ENCODE assay signal across 1 cellular context in genomic region chr7:24972991-24973390, GRCh38.
TF ChIP-seq lines count a peak whose summit lies in the region.

No MANE protein-coding gene starts in this region.

TF ChIP-seq in A549, 52 proteins besides CTCF, POLR2A, EP300 and RAD21 (continued from another document):
- TF ChIP-seq, protein P1, sequence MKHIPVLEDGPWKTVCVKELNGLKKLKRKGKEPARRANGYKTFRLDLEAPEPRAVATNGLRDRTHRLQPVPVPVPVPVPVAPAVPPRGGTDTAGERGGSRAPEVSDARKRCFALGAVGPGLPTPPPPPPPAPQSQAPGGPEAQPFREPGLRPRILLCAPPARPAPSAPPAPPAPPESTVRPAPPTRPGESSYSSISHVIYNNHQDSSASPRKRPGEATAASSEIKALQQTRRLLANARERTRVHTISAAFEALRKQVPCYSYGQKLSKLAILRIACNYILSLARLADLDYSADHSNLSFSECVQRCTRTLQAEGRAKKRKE (CRISPR knock-in tag; IDR thresholded peaks at IDR 0.05; ENCODE audit: low read depth), result no peak
- TF ChIP-seq RFX5 (IDR thresholded peaks at IDR 0.05) (no peak), JUN (IDR thresholded peaks at IDR 0.05) (no peak), NPAS2 (CRISPR knock-in tag; IDR thresholded peaks at IDR 0.05; ENCODE audit: borderline replicate concordance) (no peak), MAZ (IDR thresholded peaks at IDR 0.05; ENCODE audit: borderline replicate concordance, low read depth, low read length) (no peak), E2F6 (IDR thresholded peaks at IDR 0.05; ENCODE audit: borderline replicate concordance, low read depth) (no peak), RCOR1 (IDR thresholded peaks at IDR 0.05; ENCODE audit: low read depth, low read length) (no peak), PBX3 (IDR thresholded peaks at IDR 0.05) (no peak), CBX8 (IDR thresholded peaks at IDR 0.05) (no peak), CBX2 (IDR thresholded peaks at IDR 0.05; ENCODE audit: borderline replicate concordance, low read depth) (no peak), ELK1 (IDR thresholded peaks at IDR 0.05; ENCODE audit: low read depth, low read length) (no peak), HOXB13 (CRISPR knock-in tag; IDR thresholded peaks at IDR 0.05; ENCODE audit: low read depth) (no peak), CHD4 (IDR thresholded peaks at IDR 0.05; ENCODE audit: borderline replicate concordance) (no peak)
